ENCODE assay signal across 12 cellular contexts in the genomic region with DNA sequence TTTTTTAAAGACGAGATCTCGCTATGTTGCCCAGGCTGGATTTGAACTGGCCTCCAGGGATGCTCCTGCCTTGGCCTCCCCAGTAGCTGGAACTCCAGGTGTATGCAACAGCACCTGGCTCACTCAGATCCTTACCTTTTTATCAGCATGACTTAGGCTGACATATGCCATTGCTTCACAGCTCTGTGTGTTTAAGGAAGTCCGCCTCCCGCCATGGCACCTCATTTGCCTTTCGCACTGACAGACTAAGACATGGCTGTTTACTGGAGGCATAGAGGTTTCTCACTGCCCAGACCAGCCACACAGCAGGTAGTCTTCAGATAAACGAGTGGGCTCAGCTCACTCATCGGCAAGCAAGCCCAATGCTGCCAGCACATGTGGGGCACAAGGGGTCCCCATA.
"Had no signal": no experiment of that assay in that cellular context is flagged by ENCODE, and none has a peak within 500 bp of the region (broad histone marks: within the 10 kb centered on the region; RNA-seq: fewer than 3 reads in every experiment).

No MANE protein-coding gene starts in this region.

- H3K9me3 ChIP-seq: thoracic aorta had no signal

- H3K4me3 ChIP-seq: hepatocyte, thoracic aorta had no signal

- DNase-seq: activated CD4-positive, alpha-beta T cell treated with anti-CD3 and anti-CD28 coated beads, Interleukin-2, amount 10 ng/mL, durations not matched to agents 7 days and 5 days; activated CD8-positive, alpha-beta memory T cell treated with anti-CD3 and anti-CD28 coated beads for 24 hours; activated naive CD4-positive, alpha-beta T cell; activated naive CD8-positive, alpha-beta T cell treated with anti-CD3 and anti-CD28 coated beads, Interleukin-2, amount 10 ng/mL, durations not matched to agents 7 days and 5 days; aorta; kidney glomerular epithelial cell; stimulated activated CD4-positive, alpha-beta T cell treated with anti-CD3 and anti-CD28 coated beads, Interleukin-12 subunit alpha, Interleukin-12 subunit beta, amount 100 ng/mL, for 4 hours; stimulated activated CD4-positive, alpha-beta T cell treated with anti-CD3 and anti-CD28 coated beads, Interleukin-2, amount 100 ng/mL, for 24 hours; T-cell; T-helper 9 cell had no signal

- H3K27me3 ChIP-seq: hepatocyte had no signal

- ATAC-seq: T-cell had no signal

- H3K36me3 ChIP-seq: thoracic aorta had no signal

- H3K27ac ChIP-seq: hepatocyte, thoracic aorta had no signal
